In genomic region chr12:12749433-12749832, GRCh38 we compare ENCODE assay signal across 13 cellular contexts. TPM values are rescaled to one million over a fixed set of nuclear protein-coding genes. Genes with fewer than 3 reads are reported as not detected.
DNase-seq lines count a peak whose midpoint lies in the region; ATAC-seq and TF ChIP-seq lines count a peak whose summit lies in the region.
"Had no signal": no experiment of that assay in that cellular context is flagged by ENCODE, and none has a peak within 500 bp of the region (broad histone marks: within the 10 kb centered on the region; RNA-seq: fewer than 3 reads in every experiment).

No MANE protein-coding gene starts in this region.

- H3K9ac ChIP-seq in colonic mucosa (ENCODE audit: low read depth in 2 of 2, low read length in 2 of 2) = peak overlapping the region in 1 of 2 donors; percentile 34

- H3K36me3 ChIP-seq in colonic mucosa (no peaks in the 10 kb centered on the region), upper lobe of right lung (no peaks in the 10 kb centered on the region)
- H3K36me3 ChIP-seq: cardiac muscle cell had no signal

- H3K4me3 ChIP-seq in colonic mucosa = peak overlapping the region; percentile 26
- peak overlapping the region; percentile 11 for H3K4me3 ChIP-seq in upper lobe of right lung
- H3K4me3 ChIP-seq: cardiac muscle cell had no signal

- ATAC-seq in upper lobe of right lung (no peak), GM18520 (IDR thresholded peaks at IDR 0.05; ENCODE audit: unreplicated experiment) (no peak), HG02970 (IDR thresholded peaks at IDR 0.05; ENCODE audit: low FRiP score, unreplicated experiment) (no peak)

- TF ChIP-seq CTCF in colonic mucosa (IDR thresholded peaks at IDR 0.05) (no peak), upper lobe of right lung (IDR thresholded peaks at IDR 0.05) (no peak)

- H3K27me3 ChIP-seq in colonic mucosa (no peaks in the 10 kb centered on the region), upper lobe of right lung (no peaks in the 10 kb centered on the region)
- H3K27me3 ChIP-seq: cardiac muscle cell had no signal

- H3K4me1 ChIP-seq in colonic mucosa = no peaks in the 10 kb centered on the region
- H3K4me1 ChIP-seq in upper lobe of right lung = no peaks in the 10 kb centered on the region

- intact Hi-C loops in colonic mucosa (cut with DNase I) = no loop called here
- intact Hi-C loops in upper lobe of right lung (cut with DNase I) = no loop called here

- DNase-seq in DMS 273 (lab: John Stamatoyannopoulos, UW; ENCODE audit: unreplicated experiment) (peak; percentile 5), DMS 273 treated with DMSO at 0.1 percent for 48 hours (lab: John Stamatoyannopoulos, UW) (no peak), colonic mucosa (no peak), midbrain (lab: John Stamatoyannopoulos, UW) (peak; percentile 37), upper lobe of right lung (no peak), D341Med (ENCODE audit: low spot score) (no peak)
- DNase-seq: KG1, NCI-H510A, T-helper 1 cell had no signal

- H3K9me3 ChIP-seq in colonic mucosa (no peaks in the 10 kb centered on the region), upper lobe of right lung (no peaks in the 10 kb centered on the region)

- H3K27ac ChIP-seq in colonic mucosa (peak overlapping the region; percentile 6), upper lobe of right lung (no peak overlapping the region)
- H3K27ac ChIP-seq: 22Rv1, cardiac muscle cell had no signal

RNA-seq across cellular contexts. Expression of gene CDKN1B, which starts 32.3 kb away (rescaled TPM):
- total RNA-seq in colonic mucosa (10 to 100 TPM; 52.1 to 54.0 TPM), upper lobe of right lung (51.4 TPM)

RNA-seq across cellular contexts. Expression of gene APOLD1, which starts 36.0 kb away (rescaled TPM):
- 1 to 10 TPM; 2.6 to 5.4 TPM for total RNA-seq in colonic mucosa
- total RNA-seq in upper lobe of right lung = 14.4 TPM

RNA-seq across cellular contexts. Expression of gene GPR19, which starts 53.5 kb away (rescaled TPM):
- total RNA-seq in colonic mucosa (under 1 TPM; 0.74 to 0.96 TPM), upper lobe of right lung (not detected)

Comparison
In these comparisons a context has a peak if more than half of its experiments do, and no peak if none do; other contexts are left out.
1. DNase-seq: peak in DMS 273 (single experiment) and midbrain (single experiment); none in DMS 273 treated with DMSO at 0.1 percent for 48 hours (single experiment), colonic mucosa (single experiment), upper lobe of right lung (single experiment) and D341Med (single experiment).